12 cellular contexts compared by ENCODE assay signal in genomic region chr11:102760355-102761035, GRCh38. TPM values are rescaled to one million over a fixed set of nuclear protein-coding genes. Genes with fewer than 3 reads are reported as not detected.
DNase-seq lines count a peak whose midpoint lies in the region; ATAC-seq, FAIRE-seq and TF ChIP-seq lines count a peak whose summit lies in the region.
"Had no signal": no experiment of that assay in that cellular context is flagged by ENCODE, and none has a peak within 500 bp of the region (broad histone marks: within the 10 kb centered on the region; RNA-seq: fewer than 3 reads in every experiment).

No MANE protein-coding gene starts in this region.

- 0% methylated on average over 4 of the region's 4 CpGs for WGBS in K562 (ENCODE audit: insufficient coverage, low coverage, missing lambda C conversion rate)
- WGBS in mesendoderm (ENCODE audit: extremely low coverage, insufficient coverage, low lambda C conversion rate), result no CpG with 5 or more reads among the region's 4 CpGs

- TF ChIP-seq CTCF in K562 (IDR thresholded peaks at IDR 0.05 in 2 of 3, conservative IDR thresholded peaks at IDR 0.05 in 1 of 3; ENCODE audit: insufficient read depth in 2 of 3, low read depth in 1 of 3, low read length in 3 of 3), result no peak

- no peak overlapping the region for H3K23ac ChIP-seq in mesendoderm (ENCODE audit: low read length)

- no peak overlapping the region for H2AK5ac ChIP-seq in mesendoderm (ENCODE audit: low read length)

- H3K27me3 ChIP-seq in MG63 (peaks cover 3% of the 10 kb centered on the region; the same call in 1 of the 2 replicates), K562 (ENCODE audit: control insufficient read depth in 2 of 2, insufficient read depth in 2 of 2, low read length in 2 of 2) (no peaks in the 10 kb centered on the region), mesendoderm (ENCODE audit: insufficient read depth, low read length, poor library complexity) (no peaks in the 10 kb centered on the region)
- H3K27me3 ChIP-seq: upper lobe of left lung had no signal

- FAIRE-seq in K562 (lab: Jason Lieb, UNC), result no peak
- FAIRE-seq: GM12878 had no signal

- no TSS peak for BruUV-seq in K562 (replicated peaks; lab: Mats Ljungman, UMichigan)

- TF ChIP-seq EP300 in K562 (IDR thresholded peaks at IDR 0.05; ENCODE audit: low read length), result no peak

- H2AFZ ChIP-seq in K562 (ENCODE audit: low read depth, low read length), result no peak overlapping the region

- no peaks in the 10 kb centered on the region for H3K4me1 ChIP-seq in K562 (replicated peaks in 1 of 2; ENCODE audit: control insufficient read depth in 2 of 2, insufficient read depth in 2 of 2, low read length in 2 of 2)
- H3K4me1 ChIP-seq in mesendoderm (ENCODE audit: control insufficient read depth, low read depth, low read length), result no peaks in the 10 kb centered on the region

- no peak overlapping the region for H3K4me2 ChIP-seq in K562 (ENCODE audit: insufficient read depth, low read length)
- no peak overlapping the region for H3K4me2 ChIP-seq in mesendoderm (ENCODE audit: low read length)

- H2BK15ac ChIP-seq in mesendoderm (replicated peaks; ENCODE audit: low read depth), result no peak overlapping the region

- H3K4ac ChIP-seq in mesendoderm (ENCODE audit: low read depth, low read length), result no peak overlapping the region

- CTCF ChIA-PET in K562 (lab: Yijun Ruan, JAX; ENCODE audit: low intra/inter-chr PET ratio), result no interaction called here

- H3K9me1 ChIP-seq in K562 (ENCODE audit: control insufficient read depth, insufficient read depth, low read length), result no peaks in the 10 kb centered on the region

- H2BK5ac ChIP-seq in mesendoderm (ENCODE audit: low read length), result no peak overlapping the region

- no peaks in the 10 kb centered on the region for H4K20me1 ChIP-seq in K562 (replicated peaks; ENCODE audit: control insufficient read depth, insufficient read depth, low read length)

- TF ChIP-seq POLR2A in K562 (conservative IDR thresholded peaks at IDR 0.05) (no peak), GM18505 (IDR thresholded peaks at IDR 0.05; ENCODE audit: borderline replicate concordance, extremely low read depth, insufficient read depth, insufficient read length) (no peak)

- H3K79me2 ChIP-seq in K562 (ENCODE audit: control insufficient read depth, insufficient read depth, low read length) (no peaks in the 10 kb centered on the region), mesendoderm (ENCODE audit: control insufficient read depth, insufficient read depth, low read length) (no peaks in the 10 kb centered on the region)

- no peak overlapping the region for H3K27ac ChIP-seq in K562 (ENCODE audit: extremely low read depth, low read depth, low read length)
- no peak overlapping the region for H3K27ac ChIP-seq in mesendoderm (ENCODE audit: low read depth, low read length)
- H3K27ac ChIP-seq: upper lobe of left lung had no signal

- POLR2A ChIA-PET in K562 (lab: Yijun Ruan, JAX), result no interaction called here

- H3K9me3 ChIP-seq in MG63 (no peaks in the 10 kb centered on the region; the same call in 1 of the 2 replicates), K562 (replicated peaks; ENCODE audit: control insufficient read depth, insufficient read depth, low read depth, low read length) (no peaks in the 10 kb centered on the region)
- H3K9me3 ChIP-seq: upper lobe of left lung had no signal

- H3K79me1 ChIP-seq in mesendoderm (ENCODE audit: low read length), result no peaks in the 10 kb centered on the region

- DNase-seq in COR-L47 (lab: John Stamatoyannopoulos, UW) (peak; percentile 7), MG63 (peak; percentile 7), K562 (ENCODE audit: extremely low read depth in 1 of 4, low spot score in 3 of 4) (no peak), mesendoderm (peak; percentile 46)
- DNase-seq: activated CD8-positive, alpha-beta memory T cell treated with anti-CD3 and anti-CD28 coated beads, Interleukin-2, amount 50 U/mL, for 48 hours; NCI-H2227 treated with DMSO at 0.1 percent for 48 hours had no signal

- no peak overlapping the region for H3K18ac ChIP-seq in mesendoderm (ENCODE audit: low read length)

- H3K9ac ChIP-seq in K562 (ENCODE audit: insufficient read depth in 1 of 2, low read depth in 2 of 2, low read length in 2 of 2) (no peak overlapping the region), mesendoderm (ENCODE audit: low read length) (no peak overlapping the region)

- TF ChIP-seq RAD21 in K562 (CRISPR knock-in tag; conservative IDR thresholded peaks at IDR 0.05 in 1 of 2, IDR thresholded peaks at IDR 0.05 in 1 of 2), result no peak

- H2BK120ac ChIP-seq in mesendoderm (ENCODE audit: low read depth, low read length), result no peak overlapping the region

- H4K8ac ChIP-seq in mesendoderm (ENCODE audit: low read depth, low read length), result no peak overlapping the region

- no peak overlapping the region for H4K5ac ChIP-seq in mesendoderm (ENCODE audit: low read length)

- no peak for ATAC-seq in K562
- ATAC-seq in HG02642 (IDR thresholded peaks at IDR 0.05; ENCODE audit: poor library complexity, unreplicated experiment), result no peak
- ATAC-seq in GM21576 (IDR thresholded peaks at IDR 0.05; ENCODE audit: unreplicated experiment), result no peak
- no peak for ATAC-seq in GM18505 (IDR thresholded peaks at IDR 0.05; ENCODE audit: unreplicated experiment)
- ATAC-seq in HG02571 (IDR thresholded peaks at IDR 0.05; ENCODE audit: unreplicated experiment), result no peak
- ATAC-seq: GM12878 had no signal

- H3K56ac ChIP-seq in mesendoderm (ENCODE audit: low read length), result no peak overlapping the region

- H3K36me3 ChIP-seq in MG63 (no peaks in the 10 kb centered on the region), K562 (ENCODE audit: control insufficient read depth, insufficient read depth, low read length) (no peaks in the 10 kb centered on the region), mesendoderm (ENCODE audit: control insufficient read depth, insufficient read depth, low read length) (no peaks in the 10 kb centered on the region)
- H3K36me3 ChIP-seq: upper lobe of left lung had no signal

- intact Hi-C loops in K562 (cut with micrococcal nuclease), result no loop called here

- H3K4me3 ChIP-seq in MG63, result no peak overlapping the region
- H3K4me3 ChIP-seq in K562, result no peak overlapping the region
- H3K4me3 ChIP-seq in mesendoderm (ENCODE audit: low read length), result no peak overlapping the region
- H3K4me3 ChIP-seq: GM12878, upper lobe of left lung had no signal

- in situ Hi-C loops in K562 (cut with MboI), result no loop called here

RNA-seq across cellular contexts. Expression of gene MMP10, which starts 19.9 kb away (rescaled TPM):
- 0.10 and 3.0 TPM in 2 replicates for total RNA-seq in MG63 (2014; rRNA removed; shearing (Covaris generic); ENCODE audit: low replicate concordance)
- not detected in 2 replicates for total RNA-seq in K562 (2011; cell fraction: chromatin; rRNA removed; ENCODE audit: low replicate concordance)
- not detected in 2 replicates for total RNA-seq in K562 (2011; cell fraction: nucleolus; rRNA removed)
- total RNA-seq in K562 (2011; cell fraction: nucleoplasm; rRNA removed), result not detected in 2 replicates
- total RNA-seq in K562 (2014; rRNA removed) (not detected in 2 replicates), K562 (2014; rRNA removed; fragmentation: Illumina TruSeq; extraction: Trizol) (not detected in 2 replicates), K562 (2015; rRNA removed; fragmentation: Illumina TruSeq; extraction: Trizol) (not detected in 2 replicates), K562 (2021) (not detected in 2 replicates)
- polyA plus RNA-seq in K562 (2011; rRNA removed) (not detected in 2 replicates), K562 (2014; fragmentation: Illumina TruSeq; extraction: Trizol) (not detected in 2 replicates), K562 (2014; fragmentation: Nextera tagmentation; extraction: Ambion mirVana) (not detected), K562 (2014; rRNA removed) (0.15 TPM in 1 of 2 replicates, not detected in the other)
- polyA plus RNA-seq in K562 (2011; cell fraction: cytosol; rRNA removed), result 0.10 TPM in 1 of 2 replicates, not detected in the other
- not detected in 2 replicates for polyA plus RNA-seq in K562 (2011; cell fraction: nucleus; rRNA removed)
- 0.14 TPM in 1 of 2 replicates, not detected in the other for polyA plus RNA-seq in K562 (2012)
- 0.28 TPM in 1 of 2 replicates, not detected in the other for polyA minus RNA-seq in K562 (2011; rRNA and poly(A)+ RNA removed)
- not detected in 2 replicates for polyA minus RNA-seq in K562 (2011; cell fraction: cytosol; rRNA and poly(A)+ RNA removed)
- not detected in 2 replicates for polyA minus RNA-seq in K562 (2011; cell fraction: nucleus; rRNA and poly(A)+ RNA removed)
- 0.45 TPM for polyA plus RNA-seq in mesendoderm (2013, experiment 1 of 2)
- polyA plus RNA-seq in mesendoderm (2013, experiment 2 of 2), result 0.36 TPM
- total RNA-seq: GM12878 had no signal
- polyA plus RNA-seq: GM12878 had no signal

RNA-seq across cellular contexts. Expression of gene MMP8, which starts 35.7 kb away (rescaled TPM):
- total RNA-seq in MG63 (2014; rRNA removed; shearing (Covaris generic); ENCODE audit: low replicate concordance), result not detected in 2 replicates
- not detected in 2 replicates for total RNA-seq in K562 (2011; cell fraction: chromatin; rRNA removed; ENCODE audit: low replicate concordance)
- total RNA-seq in K562 (2011; cell fraction: nucleolus; rRNA removed), result not detected in 2 replicates
- total RNA-seq in K562 (2011; cell fraction: nucleoplasm; rRNA removed), result not detected in 2 replicates
- total RNA-seq in K562 (2014; rRNA removed) (not detected in 2 replicates), K562 (2014; rRNA removed; fragmentation: Illumina TruSeq; extraction: Trizol) (not detected in 2 replicates), K562 (2015; rRNA removed; fragmentation: Illumina TruSeq; extraction: Trizol) (not detected in 2 replicates), K562 (2021) (not detected in 2 replicates)
- polyA plus RNA-seq in K562 (2011; rRNA removed) (not detected in 2 replicates), K562 (2014; fragmentation: Illumina TruSeq; extraction: Trizol) (not detected in 2 replicates), K562 (2014; fragmentation: Nextera tagmentation; extraction: Ambion mirVana) (not detected), K562 (2014; rRNA removed) (not detected in 2 replicates)
- not detected in 2 replicates for polyA plus RNA-seq in K562 (2011; cell fraction: cytosol; rRNA removed)
- polyA plus RNA-seq in K562 (2011; cell fraction: nucleus; rRNA removed), result not detected in 2 replicates
- not detected in 2 replicates for polyA plus RNA-seq in K562 (2012)
- not detected in 2 replicates for polyA minus RNA-seq in K562 (2011; rRNA and poly(A)+ RNA removed)
- polyA minus RNA-seq in K562 (2011; cell fraction: cytosol; rRNA and poly(A)+ RNA removed), result not detected in 2 replicates
- polyA minus RNA-seq in K562 (2011; cell fraction: nucleus; rRNA and poly(A)+ RNA removed), result not detected in 2 replicates
- not detected for polyA plus RNA-seq in mesendoderm (2013, experiment 1 of 2)
- not detected for polyA plus RNA-seq in mesendoderm (2013, experiment 2 of 2)
- total RNA-seq: GM12878 had no signal

RNA-seq across cellular contexts. Expression of gene MMP1, which starts 37.5 kb away (rescaled TPM):
- not detected in 2 replicates for total RNA-seq in MG63 (2014; rRNA removed; shearing (Covaris generic); ENCODE audit: low replicate concordance)
- 0.26 and 0.42 TPM in 2 replicates for total RNA-seq in K562 (2011; cell fraction: chromatin; rRNA removed; ENCODE audit: low replicate concordance)
- 0.53 and 0.67 TPM in 2 replicates for total RNA-seq in K562 (2011; cell fraction: nucleolus; rRNA removed)
- total RNA-seq in K562 (2011; cell fraction: nucleoplasm; rRNA removed), result 0.29 and 0.46 TPM in 2 replicates
- total RNA-seq in K562 (2014; rRNA removed), result not detected in 2 replicates
- total RNA-seq in K562 (2014; rRNA removed; fragmentation: Illumina TruSeq; extraction: Trizol), result 0.15 TPM in 1 of 2 replicates, not detected in the other
- 0.19 and 0.25 TPM in 2 replicates for total RNA-seq in K562 (2015; rRNA removed; fragmentation: Illumina TruSeq; extraction: Trizol)
- total RNA-seq in K562 (2021), result 0.18 TPM in 1 of 2 replicates, not detected in the other
- polyA plus RNA-seq in K562 (2011; rRNA removed), result 0.07 and 0.33 TPM in 2 replicates
- 0.21 TPM in 1 of 2 replicates, not detected in the other for polyA plus RNA-seq in K562 (2011; cell fraction: cytosol; rRNA removed)
- polyA plus RNA-seq in K562 (2011; cell fraction: nucleus; rRNA removed), result 0.11 TPM in 1 of 2 replicates, not detected in the other
- polyA plus RNA-seq in K562 (2012), result 0.17 and 1.5 TPM in 2 replicates
- polyA plus RNA-seq in K562 (2014; fragmentation: Illumina TruSeq; extraction: Trizol), result 0.09 and 0.10 TPM in 2 replicates
- under 1 TPM in 1 of 2 experiments, not detected in 1; 0.06 TPM for polyA plus RNA-seq in K562 (2014; fragmentation: Nextera tagmentation; extraction: Ambion mirVana)
- 0.07 TPM in 1 of 2 replicates, not detected in the other for polyA plus RNA-seq in K562 (2014; rRNA removed)
- 0.18 TPM in 1 of 2 replicates, not detected in the other for polyA minus RNA-seq in K562 (2011; rRNA and poly(A)+ RNA removed)
- not detected in 2 replicates for polyA minus RNA-seq in K562 (2011; cell fraction: cytosol; rRNA and poly(A)+ RNA removed)
- not detected in 2 replicates for polyA minus RNA-seq in K562 (2011; cell fraction: nucleus; rRNA and poly(A)+ RNA removed)
- not detected for polyA plus RNA-seq in mesendoderm (2013, experiment 1 of 2)
- not detected for polyA plus RNA-seq in mesendoderm (2013, experiment 2 of 2)
- total RNA-seq: GM12878 had no signal
- polyA plus RNA-seq: GM12878 had no signal

RNA-seq across cellular contexts. Expression of gene MMP27, which starts 54.9 kb away (rescaled TPM):
- total RNA-seq in MG63 (2014; rRNA removed; shearing (Covaris generic); ENCODE audit: low replicate concordance), result not detected in 2 replicates
- total RNA-seq in K562 (2011; cell fraction: chromatin; rRNA removed; ENCODE audit: low replicate concordance), result not detected in 2 replicates
- total RNA-seq in K562 (2011; cell fraction: nucleolus; rRNA removed), result not detected in 2 replicates
- not detected in 2 replicates for total RNA-seq in K562 (2011; cell fraction: nucleoplasm; rRNA removed)
- total RNA-seq in K562 (2014; rRNA removed) (not detected in 2 replicates), K562 (2014; rRNA removed; fragmentation: Illumina TruSeq; extraction: Trizol) (not detected in 2 replicates), K562 (2015; rRNA removed; fragmentation: Illumina TruSeq; extraction: Trizol) (not detected in 2 replicates), K562 (2021) (not detected in 2 replicates)
- polyA plus RNA-seq in K562 (2011; rRNA removed) (not detected in 2 replicates), K562 (2014; fragmentation: Illumina TruSeq; extraction: Trizol) (not detected in 2 replicates), K562 (2014; fragmentation: Nextera tagmentation; extraction: Ambion mirVana) (not detected), K562 (2014; rRNA removed) (not detected in 2 replicates)
- not detected in 2 replicates for polyA plus RNA-seq in K562 (2011; cell fraction: cytosol; rRNA removed)
- polyA plus RNA-seq in K562 (2011; cell fraction: nucleus; rRNA removed), result not detected in 2 replicates
- polyA plus RNA-seq in K562 (2012), result not detected in 2 replicates
- polyA minus RNA-seq in K562 (2011; rRNA and poly(A)+ RNA removed), result not detected in 2 replicates
- not detected in 2 replicates for polyA minus RNA-seq in K562 (2011; cell fraction: cytosol; rRNA and poly(A)+ RNA removed)
- polyA minus RNA-seq in K562 (2011; cell fraction: nucleus; rRNA and poly(A)+ RNA removed), result not detected in 2 replicates
- polyA plus RNA-seq in mesendoderm (2013, experiment 1 of 2), result not detected
- not detected for polyA plus RNA-seq in mesendoderm (2013, experiment 2 of 2)
- total RNA-seq: GM12878, upper lobe of left lung had no signal
- polyA plus RNA-seq: GM12878 had no signal

Comparison
In these comparisons a context has a peak if more than half of its experiments do, and no peak if none do; other contexts are left out.
1. DNase-seq: peak in COR-L47 (single experiment), MG63 (single experiment) and mesendoderm (single experiment); none in K562 (0 of 4).